ENCODE assay signal across 9 cellular contexts in genomic region chr16:1941162-1941923, GRCh38. TPM values are rescaled to one million over a fixed set of nuclear protein-coding genes. Genes with fewer than 3 reads are reported as not detected.
DNase-seq lines count a peak whose midpoint lies in the region; ATAC-seq, FAIRE-seq and TF ChIP-seq lines count a peak whose summit lies in the region.
"Had no signal": no experiment of that assay in that cellular context is flagged by ENCODE, and none has a peak within 500 bp of the region (broad histone marks: within the 10 kb centered on the region; RNA-seq: fewer than 3 reads in every experiment).

No MANE protein-coding gene starts in this region.

- TF ChIP-seq CTCF in A549 (IDR thresholded peaks at IDR 0.05) (peak; percentile 11; the same call in 1 of the 3 replicates), H9 (conservative IDR thresholded peaks at IDR 0.05) (peak; percentile 56), ascending aorta (IDR thresholded peaks at IDR 0.05) (no peak), lung (IDR thresholded peaks at IDR 0.05; ENCODE audit: control extremely low read depth, extremely low read depth) (no peak)

- POLR2A ChIA-PET in A549 (lab: Yijun Ruan, JAX) = interaction anchor here (1.8 kb wide), 1 partner anchor 23 kb away, joined by 6 read pairs; the partner anchor contains the start of gene RPS2

- FAIRE-seq in A549 (lab: Jason Lieb, UNC) = no peak
- FAIRE-seq in GM12892 (lab: Jason Lieb, UNC) = no peak

- H4K5ac ChIP-seq in H9 (ENCODE audit: insufficient read length, low read depth, low read length) = no peak overlapping the region

- intact Hi-C loops in ascending aorta (cut with DNase I) = no loop called here

- no peak overlapping the region for H2AK5ac ChIP-seq in H9 (ENCODE audit: insufficient read length, low read length)

- peaks cover 7% of the 10 kb centered on the region for H3K23me2 ChIP-seq in H9 (ENCODE audit: insufficient read length, low read depth, low read length, poor library complexity, severe bottlenecking)

- no peaks in the 10 kb centered on the region for H3K79me2 ChIP-seq in H9 (ENCODE audit: insufficient read depth, low read length)

- no peaks in the 10 kb centered on the region for H4K20me1 ChIP-seq in H9 (ENCODE audit: control insufficient read depth, insufficient read depth, insufficient read length)

- no peak overlapping the region for H4K8ac ChIP-seq in H9 (replicated peaks; ENCODE audit: insufficient read length, low read depth, low read length)

- H3K4me2 ChIP-seq in A549 = peak overlapping the region; percentile 86
- H3K4me2 ChIP-seq in H9 (ENCODE audit: insufficient read depth, insufficient read length, low read length) = no peak overlapping the region

- DNase-seq in A549 (ENCODE audit: low read depth in 1 of 2, low spot score in 1 of 2) (no peak), H9 (peak; percentile 75), ascending aorta (ENCODE audit: low spot score in 2 of 2) (no peak), lung (ENCODE audit: low spot score) (no peak), NCI-H2196 (lab: John Stamatoyannopoulos, UW; ENCODE audit: unreplicated experiment) (no peak), GM12892 (ENCODE audit: insufficient read length) (no peak)

- H3K18ac ChIP-seq in H9 (ENCODE audit: insufficient read length, low read depth, low read length) = no peak overlapping the region

- H2AFZ ChIP-seq in H9 (ENCODE audit: low read length) = no peak overlapping the region

- H3K36me3 Mint-ChIP-seq in H9 (ENCODE audit: insufficient read depth in 1 of 3, low read depth in 3 of 3) = peaks cover 10 to 28% (median 17%) of the 10 kb centered on the region in 3 experiments; a peak in 6 of 7 replicates

- WGBS in A549 (ENCODE audit: missing lambda C conversion rate) = 82% methylated on average over 30 of the region's 30 CpGs
- no CpG with 5 or more reads among the region's 30 CpGs for WGBS in H9 (ENCODE audit: extremely low coverage, insufficient read length, low lambda C conversion rate)
- 73 to 88% methylated on average over 30 of the region's 30 CpGs for WGBS in lung, 2 donors

- no peaks in the 10 kb centered on the region for H3K9me3 Mint-ChIP-seq in H9

- H3K14ac ChIP-seq in H9 (ENCODE audit: insufficient read depth, low read length) = no peak overlapping the region

- no peak overlapping the region for H3K4ac ChIP-seq in H9 (ENCODE audit: low read depth, low read length)

- H3K23ac ChIP-seq in H9 (ENCODE audit: insufficient read length, low read depth, low read length) = no peak overlapping the region

- H2BK120ac ChIP-seq in H9 (ENCODE audit: low read depth, low read length, poor library complexity, severe bottlenecking) = no peak overlapping the region

- ATAC-seq in A549 (peak in 1 of 2 experiments; percentile 42; a peak in 2 of 6 replicates), lung (ENCODE audit: insufficient read depth, low FRiP score) (no peak), GM19324 (IDR thresholded peaks at IDR 0.05; ENCODE audit: low FRiP score, unreplicated experiment) (no peak), HG02798 (IDR thresholded peaks at IDR 0.05; ENCODE audit: poor library complexity, unreplicated experiment) (no peak)

- TF ChIP-seq POLR2A in A549 (IDR thresholded peaks at IDR 0.05; ENCODE audit: low read length) = no peak
- TF ChIP-seq POLR2A in GM12892 (IDR thresholded peaks at IDR 0.05; ENCODE audit: low read depth, low read length) = no peak

- no peak for TF ChIP-seq RAD21 in A549 (conservative IDR thresholded peaks at IDR 0.05 in 1 of 2, IDR thresholded peaks at IDR 0.05 in 1 of 2)

- H3K4me1 ChIP-seq in A549 = peaks cover 19% of the 10 kb centered on the region
- H3K4me1 ChIP-seq in H9 (ENCODE audit: insufficient read depth, low read length) = peaks cover 4% of the 10 kb centered on the region; the same call in 1 of the 2 replicates
- H3K4me1 ChIP-seq in ascending aorta = peaks cover 10 to 11% of the 10 kb centered on the region in 2 donors
- H3K4me1 ChIP-seq in lung (ENCODE audit: control insufficient read depth in 2 of 2, insufficient read depth in 2 of 2, low read length in 2 of 2) = peaks cover 0 to 12% of the 10 kb centered on the region in 2 donors

- 0 out of 3 replicates have a peak overlapping the region, but pooled peaks have one; percentile 84 for H3K4me3 ChIP-seq in A549
- peak overlapping the region; percentile 70 to 92 for H3K4me3 ChIP-seq in ascending aorta
- H3K4me3 ChIP-seq in lung = no peak overlapping the region

- H3K27ac Mint-ChIP-seq in H9 = no peak overlapping the region

- peak overlapping the region; percentile 79 to 92 for H3K27ac ChIP-seq in A549
- no peak overlapping the region for H3K27ac ChIP-seq in H9 (ENCODE audit: insufficient read length, low read depth, low read length)
- peak overlapping the region; percentile 78 to 81 for H3K27ac ChIP-seq in ascending aorta
- peak overlapping the region; percentile 25 to 89 for H3K27ac ChIP-seq in lung (ENCODE audit: low read depth in 1 of 2, low read length in 1 of 2)

- H3K9ac ChIP-seq in H9 (ENCODE audit: extremely low read depth, insufficient read length, low read length) = no peak overlapping the region

- H2BK5ac ChIP-seq in H9 (ENCODE audit: insufficient read length, low read length) = no peak overlapping the region

- H3K27me3 Mint-ChIP-seq in H9 (ENCODE audit: low read depth) = no peaks in the 10 kb centered on the region; the same call in 1 of the 2 replicates

- peaks cover 15 to 23% of the 10 kb centered on the region in 2 experiments for H3K4me1 Mint-ChIP-seq in H9

- no peak for TF ChIP-seq EP300 in A549 (IDR thresholded peaks at IDR 0.05)

- no peak overlapping the region for H2BK20ac ChIP-seq in H9 (ENCODE audit: low read depth, low read length, poor library complexity, severe bottlenecking)

- H4K91ac ChIP-seq in H9 (ENCODE audit: insufficient read length, low read depth, low read length) = no peak overlapping the region

- H3K9me3 ChIP-seq in A549 = no peaks in the 10 kb centered on the region
- no peaks in the 10 kb centered on the region for H3K9me3 ChIP-seq in H9 (ENCODE audit: control insufficient read depth, low read depth, low read length)
- no peaks in the 10 kb centered on the region for H3K9me3 ChIP-seq in ascending aorta
- no peaks in the 10 kb centered on the region for H3K9me3 ChIP-seq in lung (ENCODE audit: control insufficient read depth in 2 of 2, insufficient read depth in 1 of 2, low read length in 1 of 2)

- no peak overlapping the region for H3K56ac ChIP-seq in H9 (ENCODE audit: insufficient read length, low read depth, low read length)

- H3K36me3 ChIP-seq in ascending aorta (peaks cover 39 to 42% of the 10 kb centered on the region in 2 donors), lung (ENCODE audit: control insufficient read depth in 2 of 2, insufficient read depth in 2 of 2, low read length in 2 of 2) (peaks cover 2 to 33% of the 10 kb centered on the region in 2 donors)

- H3K27me3 ChIP-seq in H9 (ENCODE audit: insufficient read depth, low read length) (no peaks in the 10 kb centered on the region), ascending aorta (no peaks in the 10 kb centered on the region), lung (ENCODE audit: control insufficient read depth, insufficient read depth) (no peaks in the 10 kb centered on the region)

- no peak overlapping the region for H2BK15ac ChIP-seq in H9 (ENCODE audit: low read depth, low read length)

- CTCF ChIA-PET in A549 (lab: Yijun Ruan, JAX) = interaction anchor here (0.6 to 7.1 kb wide), 15 partner anchors 9 to 199 kb away, joined by 3 to 63 read pairs (median 6); partner anchors contain the start of genes RNF151, RPL3L and RPS2

- H3K79me1 ChIP-seq in H9 (ENCODE audit: insufficient read depth, low read depth, low read length, poor library complexity, severe bottlenecking) = no peaks in the 10 kb centered on the region

- peak overlapping the region; percentile 88 to 93 for H3K4me3 Mint-ChIP-seq in H9

- no peak overlapping the region for H2BK12ac ChIP-seq in H9 (ENCODE audit: insufficient read length, low read depth, low read length)

- no peak overlapping the region for H3T11ph ChIP-seq in H9 (ENCODE audit: low read length)

RNA-seq across cellular contexts. Expression of gene MSRB1, which starts 1.7 kb away (rescaled TPM):
- polyA plus RNA-seq in A549 (2011; rRNA removed) (27.7 and 34.4 TPM in 2 replicates), A549 (2017; fragmentation: RNase III; extraction: RNeasy Plus Mini Kit Qiagen cat#74134 plus additional on column Dnase treatment) (27.7 to 38.4 TPM (median 37.5 TPM) in 3 replicates), lung (100 to 1,000 TPM in 1 of 2 donors, 10 to 100 TPM in 1; 50.2 to 164 TPM)
- 51.1 and 64.6 TPM in 2 replicates for polyA plus RNA-seq in A549 (2012; cell fraction: cytosol; rRNA removed)
- polyA plus RNA-seq in A549 (2012; cell fraction: nucleus; rRNA removed) = 29.5 and 30.9 TPM in 2 replicates
- 34.1 and 35.5 TPM in 2 replicates for polyA minus RNA-seq in A549 (2011; rRNA and poly(A)+ RNA removed)
- total RNA-seq in H9 (2021) (24.3 and 25.7 TPM in 2 replicates), ascending aorta (32.9 TPM), lung (10 to 100 TPM; 11.1 to 52.1 TPM)
- 25.6 TPM for polyA plus RNA-seq in GM12892 (2012; ENCODE audit: missing spikeins)

RNA-seq across cellular contexts. Expression of gene RPL3L, which starts 13.1 kb away (rescaled TPM):
- polyA plus RNA-seq in A549 (2011; rRNA removed) = not detected in 2 replicates
- polyA plus RNA-seq in A549 (2012; cell fraction: cytosol; rRNA removed) = 0.04 TPM in 1 of 2 replicates, not detected in the other
- polyA plus RNA-seq in A549 (2012; cell fraction: nucleus; rRNA removed) = 0.02 TPM in 1 of 2 replicates, not detected in the other
- 0.20 TPM in 1 of 3 replicates, not detected in the others for polyA plus RNA-seq in A549 (2017; fragmentation: RNase III; extraction: RNeasy Plus Mini Kit Qiagen cat#74134 plus additional on column Dnase treatment)
- not detected in 2 replicates for polyA minus RNA-seq in A549 (2011; rRNA and poly(A)+ RNA removed)
- total RNA-seq in H9 (2021) = 0.11 and 0.31 TPM in 2 replicates
- total RNA-seq in ascending aorta = not detected
- total RNA-seq in lung = not detected
- under 1 TPM; 0.01 to 0.04 TPM for polyA plus RNA-seq in lung
- polyA plus RNA-seq in GM12892 (2012; ENCODE audit: missing spikeins) = 0.30 TPM
- total RNA-seq: omental fat pad had no signal

RNA-seq across cellular contexts. Expression of gene NDUFB10, which starts 18.0 kb away (rescaled TPM):
- polyA plus RNA-seq in A549 (2011; rRNA removed) (151 and 198 TPM in 2 replicates), A549 (2017; fragmentation: RNase III; extraction: RNeasy Plus Mini Kit Qiagen cat#74134 plus additional on column Dnase treatment) (367 to 410 TPM (median 389 TPM) in 3 replicates), lung (100 to 1,000 TPM; 139 to 187 TPM)
- 614 and 662 TPM in 2 replicates for polyA plus RNA-seq in A549 (2012; cell fraction: cytosol; rRNA removed)
- polyA plus RNA-seq in A549 (2012; cell fraction: nucleus; rRNA removed) = 311 and 379 TPM in 2 replicates
- 233 and 240 TPM in 2 replicates for polyA minus RNA-seq in A549 (2011; rRNA and poly(A)+ RNA removed)
- total RNA-seq in H9 (2021) (191 and 192 TPM in 2 replicates), ascending aorta (68.2 TPM), lung (100 to 1,000 TPM; 107 to 124 TPM)
- 85.8 TPM for polyA plus RNA-seq in GM12892 (2012; ENCODE audit: missing spikeins)

RNA-seq across cellular contexts. Expression of gene HS3ST6, which starts 23.1 kb away (rescaled TPM):
- polyA plus RNA-seq in A549 (2011; rRNA removed) = 1.1 and 1.5 TPM in 2 replicates
- 2.5 and 4.5 TPM in 2 replicates for polyA plus RNA-seq in A549 (2012; cell fraction: cytosol; rRNA removed)
- polyA plus RNA-seq in A549 (2012; cell fraction: nucleus; rRNA removed) = 2.5 and 3.9 TPM in 2 replicates
- polyA plus RNA-seq in A549 (2017; fragmentation: RNase III; extraction: RNeasy Plus Mini Kit Qiagen cat#74134 plus additional on column Dnase treatment) = 1.4 to 2.6 TPM (median 2.0 TPM) in 3 replicates
- 0.87 and 1.1 TPM in 2 replicates for polyA minus RNA-seq in A549 (2011; rRNA and poly(A)+ RNA removed)
- not detected in 2 replicates for total RNA-seq in H9 (2021)
- total RNA-seq in ascending aorta = not detected
- 1 to 10 TPM in 1 of 2 donors, under 1 TPM in 1; 0.40 to 5.9 TPM for total RNA-seq in lung
- polyA plus RNA-seq in lung = 1 to 10 TPM in 1 of 2 donors, under 1 TPM in 1; 0.71 to 2.1 TPM
- not detected for polyA plus RNA-seq in GM12892 (2012; ENCODE audit: missing spikeins)
- total RNA-seq: omental fat pad had no signal

RNA-seq across cellular contexts. Expression of gene RPS2, which starts 23.3 kb away (rescaled TPM):
- polyA plus RNA-seq in A549 (2011; rRNA removed) = 2,621 and 3,507 TPM in 2 replicates
- polyA plus RNA-seq in A549 (2012; cell fraction: cytosol; rRNA removed) = 9,728 and 10,634 TPM in 2 replicates
- 6,217 and 7,236 TPM in 2 replicates for polyA plus RNA-seq in A549 (2012; cell fraction: nucleus; rRNA removed)
- 3,378 to 3,689 TPM (median 3,626 TPM) in 3 replicates for polyA plus RNA-seq in A549 (2017; fragmentation: RNase III; extraction: RNeasy Plus Mini Kit Qiagen cat#74134 plus additional on column Dnase treatment)
- polyA minus RNA-seq in A549 (2011; rRNA and poly(A)+ RNA removed) = 2,806 and 2,960 TPM in 2 replicates
- total RNA-seq in H9 (2021) = 3,874 and 3,923 TPM in 2 replicates
- 2,866 TPM for total RNA-seq in ascending aorta
- 1,000 to 10,000 TPM; 1,331 to 2,412 TPM for total RNA-seq in lung
- polyA plus RNA-seq in lung = 1,000 to 10,000 TPM; 3,147 to 5,214 TPM
- 5,230 TPM for polyA plus RNA-seq in GM12892 (2012; ENCODE audit: missing spikeins)

Comparison
In these comparisons a context has a peak if more than half of its experiments do, and no peak if none do; other contexts are left out.
1. CTCF ChIP-seq: peak in A549 (single experiment) and H9 (single experiment); none in ascending aorta (0 of 3) and lung (single experiment).